In genomic region chr11:8963569-8964323, GRCh38 we compare ENCODE assay signal across 8 cellular contexts. TPM values are rescaled to one million over a fixed set of nuclear protein-coding genes. Genes with fewer than 3 reads are reported as not detected.
A peak's percentile ranks its signal among the peaks of the same experiment; 100 is the strongest.
DNase-seq lines count a peak whose midpoint lies in the region; ATAC-seq and TF ChIP-seq lines count a peak whose summit lies in the region.

No MANE protein-coding gene starts in this region.

- WGBS in thymus: 3% methylated on average over 39 of the region's 39 CpGs

- H3K9me3 ChIP-seq in thymus (ENCODE audit: control insufficient read depth): no peaks in the 10 kb centered on the region

- no peak for TF ChIP-seq EP300 in Ishikawa (IDR thresholded peaks at IDR 0.05; ENCODE audit: borderline replicate concordance)

- peak; percentile 94 for DNase-seq in DMS53 (lab: John Stamatoyannopoulos, UW)
- peak; percentile 73 for DNase-seq in RKO (ENCODE audit: low spot score)
- peak; percentile 71 for DNase-seq in activated gamma-delta T cell treated with Interleukin-2 at 50 U/mL for 16 hours
- peak in 1 of 2 donors; percentile 3 for DNase-seq in foreskin fibroblast
- DNase-seq in occipital lobe (lab: John Stamatoyannopoulos, UW): peak; percentile 86

- no peaks in the 10 kb centered on the region for H3K27me3 ChIP-seq in thymus (ENCODE audit: control insufficient read depth, insufficient read depth)

- TF ChIP-seq RAD21 in Ishikawa (IDR thresholded peaks at IDR 0.05; ENCODE audit: low read depth): peak; percentile 0; the same call in 1 of the 2 replicates

- TF ChIP-seq CTCF in foreskin fibroblast (IDR thresholded peaks at IDR 0.05; ENCODE audit: low read depth, low read length): no peak

- H3K27ac ChIP-seq in thymus (ENCODE audit: low read depth): peak overlapping the region; percentile 97

- ATAC-seq in GM21619 (IDR thresholded peaks at IDR 0.05; ENCODE audit: unreplicated experiment): peak; percentile 63

- H3K4me1 ChIP-seq in thymus (ENCODE audit: control insufficient read depth, insufficient read depth, low read length): peaks cover 16% of the 10 kb centered on the region

- peak overlapping the region; percentile 86 to 87 for H3K4me3 ChIP-seq in foreskin fibroblast (ENCODE audit: low read depth in 1 of 2, low read length in 2 of 2)
- H3K4me3 ChIP-seq in thymus (ENCODE audit: low read length): peak overlapping the region; percentile 77

- H3K36me3 ChIP-seq in thymus (ENCODE audit: control insufficient read depth, insufficient read depth): no peaks in the 10 kb centered on the region

TF ChIP-seq in Ishikawa, 13 proteins besides CTCF, POLR2A, EP300 and RAD21:
- no peak for TF ChIP-seq NFIC (IDR thresholded peaks at IDR 0.05)
- no peak for TF ChIP-seq YY1 (IDR thresholded peaks at IDR 0.05; ENCODE audit: low read depth)
TF ChIP-seq in Ishikawa: peak in this region for 0.

RNA-seq across cellular contexts. Expression of gene TMEM9B, which starts 0.5 kb away (rescaled TPM):
- 62.9 TPM for total RNA-seq in occipital lobe
- 57.5 TPM for polyA plus RNA-seq in thymus

RNA-seq across cellular contexts. Expression of gene ASCL3, which starts 20.9 kb away (rescaled TPM):
- total RNA-seq in occipital lobe: not detected
- polyA plus RNA-seq in thymus: 2.9 TPM

RNA-seq across cellular contexts. Expression of gene C11orf16, which starts 31.0 kb away (rescaled TPM):
- total RNA-seq in occipital lobe: not detected
- polyA plus RNA-seq in thymus: 3.8 TPM

RNA-seq across cellular contexts. Expression of gene NRIP3, which starts 40.1 kb away (rescaled TPM):
- 17.9 TPM for total RNA-seq in occipital lobe
- polyA plus RNA-seq in thymus: 0.80 TPM

RNA-seq across cellular contexts. Expression of gene AKIP1, which starts 52.8 kb away (rescaled TPM):
- 25.7 TPM for total RNA-seq in occipital lobe
- 22.6 TPM for polyA plus RNA-seq in thymus
